Comparison of ENCODE assay signal across 23 cellular contexts in genomic region chr5:31397926-31398557, GRCh38.
DNase-seq lines count a peak whose midpoint lies in the region; ATAC-seq and TF ChIP-seq lines count a peak whose summit lies in the region.
"Had no signal": no experiment of that assay in that cellular context is flagged by ENCODE, and none has a peak within 500 bp of the region (broad histone marks: within the 10 kb centered on the region; RNA-seq: fewer than 3 reads in every experiment).

No MANE protein-coding gene starts in this region.

- peaks cover 1% of the 10 kb centered on the region for H3K27me3 Mint-ChIP-seq in endothelial cell (ENCODE audit: unreplicated experiment)
- no peaks in the 10 kb centered on the region for H3K27me3 Mint-ChIP-seq in activated CD8-positive, alpha-beta T cell treated with anti-CD3 and anti-CD28 coated beads, Interleukin-2, amount 10 ng/mL, durations not matched to agents 7 days and 5 days (ENCODE audit: low read depth)
- H3K27me3 Mint-ChIP-seq: activated naive CD8-positive, alpha-beta T cell; activated T-helper 17 cell treated with anti-CD3 and anti-CD28 coated beads, Interleukin-2, amount 50 U/mL, for 72 hours had no signal

- peaks cover 2% of the 10 kb centered on the region for H3K36me3 Mint-ChIP-seq in endothelial cell (ENCODE audit: low read depth, unreplicated experiment)
- peaks cover 17% of the 10 kb centered on the region for H3K36me3 Mint-ChIP-seq in activated CD8-positive, alpha-beta T cell treated with anti-CD3 and anti-CD28 coated beads, Interleukin-2, amount 10 ng/mL, durations not matched to agents 7 days and 5 days (ENCODE audit: low read depth)

- H3K27ac Mint-ChIP-seq in endothelial cell (ENCODE audit: unreplicated experiment) = peak overlapping the region; percentile 90
- no peak overlapping the region for H3K27ac Mint-ChIP-seq in activated CD8-positive, alpha-beta T cell treated with anti-CD3 and anti-CD28 coated beads, Interleukin-2, amount 10 ng/mL, durations not matched to agents 7 days and 5 days
- H3K27ac Mint-ChIP-seq: activated naive CD8-positive, alpha-beta T cell; activated T-helper 17 cell treated with anti-CD3 and anti-CD28 coated beads, Interleukin-2, amount 50 U/mL, for 72 hours had no signal

- no peak overlapping the region for H3K4me3 Mint-ChIP-seq in endothelial cell (ENCODE audit: unreplicated experiment)
- no peak overlapping the region for H3K4me3 Mint-ChIP-seq in activated CD8-positive, alpha-beta T cell treated with anti-CD3 and anti-CD28 coated beads, Interleukin-2, amount 10 ng/mL, durations not matched to agents 7 days and 5 days
- H3K4me3 Mint-ChIP-seq: activated naive CD8-positive, alpha-beta T cell; activated T-helper 17 cell treated with anti-CD3 and anti-CD28 coated beads, Interleukin-2, amount 50 U/mL, for 72 hours had no signal

- POLR2A ChIA-PET in activated CD8-positive, alpha-beta T cell treated with anti-CD3 and anti-CD28 coated beads, Interleukin-2, amount 10 ng/mL, durations not matched to agents 7 days and 5 days (lab: Charles Lee) = no interaction called here

- CTCF ChIA-PET in activated CD8-positive, alpha-beta T cell treated with anti-CD3 and anti-CD28 coated beads, Interleukin-2, amount 10 ng/mL, durations not matched to agents 7 days and 5 days (lab: Charles Lee) = no interaction called here

- TF ChIP-seq CTCF in RWPE2 (IDR thresholded peaks at IDR 0.05; ENCODE audit: poor library complexity, severe bottlenecking) (peak; percentile 30), endothelial cell (IDR thresholded peaks at IDR 0.05; ENCODE audit: unreplicated experiment) (no peak), omental fat pad (IDR thresholded peaks at IDR 0.05) (no peak)

- H3K27me3 ChIP-seq in RWPE2 (ENCODE audit: insufficient read depth, poor library complexity, severe bottlenecking) = no peaks in the 10 kb centered on the region
- H3K27me3 ChIP-seq: BE2C, MG63, upper lobe of right lung had no signal

- no peaks in the 10 kb centered on the region for H3K9me3 ChIP-seq in RWPE2 (ENCODE audit: severe bottlenecking)
- H3K9me3 ChIP-seq: BE2C, lower lobe of right lung, MG63, prostate gland, upper lobe of right lung had no signal

- no peak for ATAC-seq in RWPE2 (ENCODE audit: low read depth)
- peak; percentile 54 for ATAC-seq in omental fat pad (ENCODE audit: low FRiP score)
- no peak for ATAC-seq in activated CD8-positive, alpha-beta T cell treated with anti-CD3 and anti-CD28 coated beads, Interleukin-2, amount 10 ng/mL, durations not matched to agents 7 days and 5 days
- no peak for ATAC-seq in HG02571 (IDR thresholded peaks at IDR 0.05; ENCODE audit: unreplicated experiment)
- ATAC-seq: activated T-helper 17 cell treated with anti-CD3 and anti-CD28 coated beads, Interleukin-2, amount 50 U/mL, for 72 hours; esophagus mucosa; lower lobe of right lung; upper lobe of right lung had no signal

- peaks cover 23% of the 10 kb centered on the region; the same call in 1 of the 2 replicates for H3K36me3 ChIP-seq in RWPE2 (ENCODE audit: low read depth)
- H3K36me3 ChIP-seq: prostate gland had no signal

- peak; percentile 62 for DNase-seq in EH (ENCODE audit: low read depth)
- no peak for DNase-seq in RWPE2 (ENCODE audit: low spot score)
- DNase-seq in endothelial cell (ENCODE audit: low spot score) = no peak
- DNase-seq in omental fat pad (ENCODE audit: low spot score) = no peak
- DNase-seq in activated CD8-positive, alpha-beta T cell treated with anti-CD3 and anti-CD28 coated beads, Interleukin-2, amount 10 ng/mL, durations not matched to agents 7 days and 5 days = no peak
- DNase-seq in activated naive CD4-positive, alpha-beta T cell (lab: John Stamatoyannopoulos, UW) = no peak
- no peak for DNase-seq in T1000 (lab: John Stamatoyannopoulos, UW)
- DNase-seq: BE2C; cerebellar nuclear complex; DMS79 treated with DMSO at 0.1 percent for 48 hours; effector CD8-positive, alpha-beta T cell; lower lobe of right lung; MG63; NCI-H1417 treated with DMSO at 0.1 percent for 48 hours; NCI-H2081 treated with DMSO at 0.1 percent for 48 hours; NCI-H446; upper lobe of right lung; WERI-Rb-1 had no signal

- no peaks in the 10 kb centered on the region for H3K4me1 ChIP-seq in RWPE2 (ENCODE audit: insufficient read depth, poor library complexity, severe bottlenecking)
- H3K4me1 ChIP-seq: lower lobe of right lung, prostate gland, upper lobe of right lung had no signal

- peaks cover 35% of the 10 kb centered on the region for H3K4me1 Mint-ChIP-seq in endothelial cell (ENCODE audit: unreplicated experiment)
- no peaks in the 10 kb centered on the region for H3K4me1 Mint-ChIP-seq in activated CD8-positive, alpha-beta T cell treated with anti-CD3 and anti-CD28 coated beads, Interleukin-2, amount 10 ng/mL, durations not matched to agents 7 days and 5 days (ENCODE audit: low read depth)
- H3K4me1 Mint-ChIP-seq: activated T-helper 17 cell treated with anti-CD3 and anti-CD28 coated beads, Interleukin-2, amount 50 U/mL, for 72 hours had no signal

- no peak overlapping the region for H3K27ac ChIP-seq in RWPE2 (ENCODE audit: poor library complexity, severe bottlenecking)
- H3K27ac ChIP-seq: lower lobe of right lung, prostate gland, upper lobe of right lung, WERI-Rb-1 had no signal

- no peak overlapping the region for H3K4me3 ChIP-seq in RWPE2 (ENCODE audit: severe bottlenecking)
- H3K4me3 ChIP-seq: lower lobe of right lung, MG63, prostate gland, upper lobe of right lung had no signal

- peaks cover under 1% of the 10 kb centered on the region for H3K9me3 Mint-ChIP-seq in endothelial cell (ENCODE audit: unreplicated experiment)
- H3K9me3 Mint-ChIP-seq in activated CD8-positive, alpha-beta T cell treated with anti-CD3 and anti-CD28 coated beads, Interleukin-2, amount 10 ng/mL, durations not matched to agents 7 days and 5 days (ENCODE audit: insufficient read depth) = no peaks in the 10 kb centered on the region
- H3K9me3 Mint-ChIP-seq: activated T-helper 17 cell treated with anti-CD3 and anti-CD28 coated beads, Interleukin-2, amount 50 U/mL, for 72 hours had no signal
